8 cellular contexts compared by ENCODE assay signal in the genomic region with DNA sequence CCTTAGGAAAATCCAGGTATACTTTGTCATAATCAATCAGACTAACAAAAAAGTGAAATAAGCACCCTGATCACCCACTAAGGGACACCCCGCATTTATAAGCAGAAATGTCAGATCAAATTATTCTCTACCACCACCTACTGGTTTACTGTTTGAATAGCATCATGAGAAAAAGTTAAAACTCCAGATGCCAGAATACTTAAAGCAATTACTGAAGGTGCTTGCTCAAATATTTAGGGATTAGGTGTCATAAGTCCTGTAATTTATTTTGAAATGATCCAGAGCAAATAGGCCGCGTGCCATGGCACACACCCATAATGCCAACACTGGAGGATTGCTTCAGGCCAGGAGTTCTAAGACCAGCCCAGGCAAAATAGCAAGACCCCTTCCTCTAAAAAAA. TPM values are rescaled to one million over a fixed set of nuclear protein-coding genes. Genes with fewer than 3 reads are reported as not detected.
DNase-seq lines count a peak whose midpoint lies in the region; ATAC-seq and TF ChIP-seq lines count a peak whose summit lies in the region.

No MANE protein-coding gene starts in this region.

- no peak for ATAC-seq in activated CD4-positive, CD25-positive, alpha-beta regulatory T cell treated with anti-CD3 and anti-CD28 coated beads, Interleukin-2, amount 50 U/mL, for 24 hours

- DNase-seq in A673 (ENCODE audit: low spot score) = peak; percentile 48
- DNase-seq in EL = peak; percentile 57
- peak; percentile 14 to 38 for DNase-seq in NCI-H446 (lab: John Stamatoyannopoulos, UW)
- DNase-seq in MCF 10A (ENCODE audit: unreplicated experiment) = peak; percentile 68
- peak; percentile 11 for DNase-seq in midbrain (lab: John Stamatoyannopoulos, UW)
- no peak for DNase-seq in activated CD4-positive, alpha-beta T cell treated with anti-CD3 and anti-CD28 coated beads, Interleukin-2, amount 50 U/mL, for 1 hour
- no peak for DNase-seq in NCI-H187 (lab: John Stamatoyannopoulos, UW)

- peaks cover 16% of the 10 kb centered on the region for H3K4me1 Mint-ChIP-seq in MCF 10A (ENCODE audit: insufficient read depth, unreplicated experiment)

- H3K9me3 ChIP-seq in A673 (ENCODE audit: low read depth, low read length, poor library complexity, severe bottlenecking) = no peaks in the 10 kb centered on the region

- H3K27ac Mint-ChIP-seq in MCF 10A (ENCODE audit: low read depth, unreplicated experiment) = peak overlapping the region; percentile 42

- intact Hi-C loops in A673 (cut with micrococcal nuclease; ENCODE audit: unreplicated experiment) = loop anchor here (10.0 kb wide), 1 partner anchor 111 kb away; the partner anchor contains the start of gene RARA
- intact Hi-C loops in MCF 10A (cut with micrococcal nuclease) = loop anchor here (2.0 to 5.0 kb wide), 2 partner anchors 17 to 113 kb away; no protein-coding TSS in a partner anchor

- H3K4me1 ChIP-seq in A673 (ENCODE audit: insufficient read depth, low read length, poor library complexity, severe bottlenecking) = peaks cover 16% of the 10 kb centered on the region

- peak overlapping the region; percentile 90 for H3K4me3 ChIP-seq in A673 (ENCODE audit: low read depth, low read length, poor library complexity, severe bottlenecking)

- no peaks in the 10 kb centered on the region for H3K27me3 Mint-ChIP-seq in MCF 10A (ENCODE audit: insufficient read depth, unreplicated experiment)

- H3K36me3 Mint-ChIP-seq in MCF 10A (ENCODE audit: insufficient read depth, unreplicated experiment) = peaks cover 7% of the 10 kb centered on the region

- H3K36me3 ChIP-seq in A673 (ENCODE audit: insufficient read depth, low read length, poor library complexity, severe bottlenecking) = peaks cover 59% of the 10 kb centered on the region

- no TSS peak for BruUV-seq in A673 (replicated peaks; lab: Mats Ljungman, UMichigan)
- no TSS peak for BruUV-seq in MCF 10A (replicated peaks; lab: Mats Ljungman, UMichigan)

- no peak overlapping the region for H3K27ac ChIP-seq in A673 (ENCODE audit: low read depth, low read length, poor library complexity, severe bottlenecking)

- peak overlapping the region; percentile 64 for H3K4me3 Mint-ChIP-seq in MCF 10A (ENCODE audit: unreplicated experiment)

- POLR2A ChIA-PET in A673 (lab: Charles Lee; ENCODE audit: low non-redundant PET) = no interaction called here
- POLR2A ChIA-PET in MCF 10A (lab: Yijun Ruan, JAX) = interaction anchor here (0.7 to 2.9 kb wide), 10 partner anchors 7 to 1860 kb away, joined by 3 to 15 read pairs (median 4); no protein-coding TSS in a partner anchor

- CTCF ChIA-PET in A673 (lab: Charles Lee) (interaction anchor here (0.6 kb wide), 2 partner anchors 61 to 1164 kb away, joined by 4 to 5 read pairs; no protein-coding TSS in a partner anchor), MCF 10A (lab: Yijun Ruan, JAX) (interaction anchor here (0.7 to 3.8 kb wide), 27 partner anchors 8 to 302 kb away, joined by 3 to 23 read pairs (median 4); partner anchors contain the start of gene GJD3)

- no peaks in the 10 kb centered on the region for H3K27me3 ChIP-seq in A673 (replicated peaks; ENCODE audit: insufficient read depth, low read depth, low read length, poor library complexity)

- peak; percentile 55 for TF ChIP-seq CTCF in A673 (conservative IDR thresholded peaks at IDR 0.05; ENCODE audit: low read depth, low read length)
- peak; percentile 49 for TF ChIP-seq CTCF in MCF 10A (IDR thresholded peaks at IDR 0.05; ENCODE audit: unreplicated experiment)

- H3K9me3 Mint-ChIP-seq in MCF 10A (ENCODE audit: unreplicated experiment) = no peaks in the 10 kb centered on the region

RNA-seq across cellular contexts. Expression of gene TOP2A, which starts 2.3 kb away (rescaled TPM):
- total RNA-seq in A673 (2021) (188 and 216 TPM in 2 replicates), MCF 10A (2022) (100 and 151 TPM in 2 replicates)

RNA-seq across cellular contexts. Expression of gene IGFBP4, which starts 27.9 kb away (rescaled TPM):
- 4.8 and 6.5 TPM in 2 replicates for total RNA-seq in A673 (2021)
- total RNA-seq in MCF 10A (2022) = 6.5 and 14.4 TPM in 2 replicates

RNA-seq across cellular contexts. Expression of gene GJD3, which starts 50.9 kb away (rescaled TPM):
- total RNA-seq in A673 (2021) (not detected in 2 replicates), MCF 10A (2022) (not detected in 2 replicates)

Comparison
In these comparisons a context has a peak if more than half of its experiments do, and no peak if none do; other contexts are left out.
1. DNase-seq: peak in A673 (single experiment), EL (single experiment), NCI-H446 (2 of 2), MCF 10A (single experiment) and midbrain (single experiment); none in activated CD4-positive, alpha-beta T cell treated with anti-CD3 and anti-CD28 coated beads, Interleukin-2, amount 50 U/mL, for 1 hour (single experiment) and NCI-H187 (0 of 2).